In the genomic region with DNA sequence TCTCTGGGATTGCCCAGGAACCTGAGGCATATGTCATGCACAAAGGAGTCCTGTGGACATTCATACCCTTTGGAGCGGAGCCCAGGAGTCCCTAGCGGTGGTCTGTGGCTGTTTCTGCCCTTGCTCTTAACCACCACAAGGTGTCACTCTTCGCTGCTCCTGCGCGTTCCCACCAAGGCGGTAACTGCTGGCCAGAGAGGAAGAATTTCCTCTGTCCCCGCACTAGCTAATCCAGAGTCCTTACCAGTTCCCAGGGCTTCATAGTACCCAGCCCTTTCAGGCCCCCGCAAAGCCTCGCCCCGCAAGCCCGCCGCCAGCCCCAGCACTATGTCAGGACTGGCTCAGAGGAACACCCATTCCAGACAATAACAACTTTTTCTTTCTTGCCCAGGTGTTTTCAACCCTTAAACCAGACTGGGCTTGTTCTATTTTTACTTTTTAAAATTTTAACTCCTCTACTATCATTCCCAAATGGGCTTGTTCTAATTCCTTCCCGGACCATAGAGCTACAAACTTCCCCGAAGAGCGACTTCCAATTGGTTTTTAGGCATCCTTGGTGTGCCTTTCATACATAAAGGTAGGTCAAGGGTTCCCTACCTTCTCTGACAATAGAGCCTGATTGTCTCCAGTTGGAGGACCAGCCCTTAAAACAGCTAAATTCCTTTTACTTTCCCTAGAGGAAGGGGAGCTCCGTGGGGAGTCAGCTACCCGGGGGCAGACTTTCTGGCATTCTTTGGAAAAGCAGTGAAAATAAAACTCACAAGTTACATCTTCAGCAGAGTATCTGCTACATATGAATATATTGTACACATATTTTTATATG, we compare ENCODE assay signal across 1 cellular context.
A peak's percentile ranks its signal among the peaks of the same experiment; 100 is the strongest.
TF ChIP-seq lines count a peak whose summit lies in the region.

No MANE protein-coding gene starts in this region.

TF ChIP-seq in HepG2, 621 proteins besides CTCF, POLR2A, EP300 and RAD21 (continued from another document and continues in another):
- no peak for TF ChIP-seq NFKBIZ (CRISPR knock-in tag; IDR thresholded peaks at IDR 0.05)
- peak; percentile 52 for TF ChIP-seq SALL1 (CRISPR knock-in tag; IDR thresholded peaks at IDR 0.05)
- TF ChIP-seq KDM3A (CRISPR knock-in tag; IDR thresholded peaks at IDR 0.05; ENCODE audit: low read depth), result peak; percentile 59; the same call in 1 of the 2 replicates
- no peak for TF ChIP-seq SNAI1 (CRISPR knock-in tag; IDR thresholded peaks at IDR 0.05; ENCODE audit: borderline replicate concordance)
- TF ChIP-seq GZF1 (CRISPR knock-in tag; IDR thresholded peaks at IDR 0.05), result no peak
- TF ChIP-seq XRCC5 (optimal IDR thresholded peaks at IDR 0.05; ENCODE audit: low read length), result peak; percentile 69
- TF ChIP-seq TEAD3 (CRISPR knock-in tag; optimal IDR thresholded peaks at IDR 0.05; ENCODE audit: borderline replicate concordance), result peak; percentile 77
- TF ChIP-seq, protein P1, sequence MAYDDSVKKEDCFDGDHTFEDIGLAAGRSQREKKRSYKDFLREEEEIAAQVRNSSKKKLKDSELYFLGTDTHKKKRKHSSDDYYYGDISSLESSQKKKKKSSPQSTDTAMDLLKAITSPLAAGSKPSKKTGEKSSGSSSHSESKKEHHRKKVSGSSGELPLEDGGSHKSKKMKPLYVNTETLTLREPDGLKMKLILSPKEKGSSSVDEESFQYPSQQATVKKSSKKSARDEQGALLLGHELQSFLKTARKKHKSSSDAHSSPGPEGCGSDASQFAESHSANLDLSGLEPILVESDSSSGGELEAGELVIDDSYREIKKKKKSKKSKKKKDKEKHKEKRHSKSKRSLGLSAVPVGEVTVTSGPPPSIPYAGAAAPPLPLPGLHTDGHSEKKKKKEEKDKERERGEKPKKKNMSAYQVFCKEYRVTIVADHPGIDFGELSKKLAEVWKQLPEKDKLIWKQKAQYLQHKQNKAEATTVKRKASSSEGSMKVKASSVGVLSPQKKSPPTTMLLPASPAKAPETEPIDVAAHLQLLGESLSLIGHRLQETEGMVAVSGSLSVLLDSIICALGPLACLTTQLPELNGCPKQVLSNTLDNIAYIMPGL (CRISPR knock-in tag; IDR thresholded peaks at IDR 0.05; ENCODE audit: borderline replicate concordance in 1 of 2, low read depth in 1 of 2), result peak; percentile 74; a peak in 3 of 4 replicates
- TF ChIP-seq, protein P2, sequence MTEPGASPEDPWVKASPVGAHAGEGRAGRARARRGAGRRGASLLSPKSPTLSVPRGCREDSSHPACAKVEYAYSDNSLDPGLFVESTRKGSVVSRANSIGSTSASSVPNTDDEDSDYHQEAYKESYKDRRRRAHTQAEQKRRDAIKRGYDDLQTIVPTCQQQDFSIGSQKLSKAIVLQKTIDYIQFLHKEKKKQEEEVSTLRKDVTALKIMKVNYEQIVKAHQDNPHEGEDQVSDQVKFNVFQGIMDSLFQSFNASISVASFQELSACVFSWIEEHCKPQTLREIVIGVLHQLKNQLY (CRISPR knock-in tag; IDR thresholded peaks at IDR 0.05), result no peak
- TF ChIP-seq ETV6 (CRISPR knock-in tag; conservative IDR thresholded peaks at IDR 0.05), result 0 out of 2 replicates have a peak, but pooled peaks have one; percentile 25
- TF ChIP-seq NAIF1 (CRISPR knock-in tag; IDR thresholded peaks at IDR 0.05; ENCODE audit: borderline replicate concordance), result peak; percentile 47; the same call in 1 of the 2 replicates
- TF ChIP-seq, protein P3, sequence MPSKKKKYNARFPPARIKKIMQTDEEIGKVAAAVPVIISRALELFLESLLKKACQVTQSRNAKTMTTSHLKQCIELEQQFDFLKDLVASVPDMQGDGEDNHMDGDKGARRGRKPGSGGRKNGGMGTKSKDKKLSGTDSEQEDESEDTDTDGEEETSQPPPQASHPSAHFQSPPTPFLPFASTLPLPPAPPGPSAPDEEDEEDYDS (CRISPR knock-in tag; IDR thresholded peaks at IDR 0.05), result peak; percentile 52; the same call in 1 of the 2 replicates
- TF ChIP-seq ZSCAN9 (CRISPR knock-in tag; IDR thresholded peaks at IDR 0.05; ENCODE audit: borderline replicate concordance), result 0 out of 2 replicates have a peak, but pooled peaks have one; percentile 56
- TF ChIP-seq, protein P4, sequence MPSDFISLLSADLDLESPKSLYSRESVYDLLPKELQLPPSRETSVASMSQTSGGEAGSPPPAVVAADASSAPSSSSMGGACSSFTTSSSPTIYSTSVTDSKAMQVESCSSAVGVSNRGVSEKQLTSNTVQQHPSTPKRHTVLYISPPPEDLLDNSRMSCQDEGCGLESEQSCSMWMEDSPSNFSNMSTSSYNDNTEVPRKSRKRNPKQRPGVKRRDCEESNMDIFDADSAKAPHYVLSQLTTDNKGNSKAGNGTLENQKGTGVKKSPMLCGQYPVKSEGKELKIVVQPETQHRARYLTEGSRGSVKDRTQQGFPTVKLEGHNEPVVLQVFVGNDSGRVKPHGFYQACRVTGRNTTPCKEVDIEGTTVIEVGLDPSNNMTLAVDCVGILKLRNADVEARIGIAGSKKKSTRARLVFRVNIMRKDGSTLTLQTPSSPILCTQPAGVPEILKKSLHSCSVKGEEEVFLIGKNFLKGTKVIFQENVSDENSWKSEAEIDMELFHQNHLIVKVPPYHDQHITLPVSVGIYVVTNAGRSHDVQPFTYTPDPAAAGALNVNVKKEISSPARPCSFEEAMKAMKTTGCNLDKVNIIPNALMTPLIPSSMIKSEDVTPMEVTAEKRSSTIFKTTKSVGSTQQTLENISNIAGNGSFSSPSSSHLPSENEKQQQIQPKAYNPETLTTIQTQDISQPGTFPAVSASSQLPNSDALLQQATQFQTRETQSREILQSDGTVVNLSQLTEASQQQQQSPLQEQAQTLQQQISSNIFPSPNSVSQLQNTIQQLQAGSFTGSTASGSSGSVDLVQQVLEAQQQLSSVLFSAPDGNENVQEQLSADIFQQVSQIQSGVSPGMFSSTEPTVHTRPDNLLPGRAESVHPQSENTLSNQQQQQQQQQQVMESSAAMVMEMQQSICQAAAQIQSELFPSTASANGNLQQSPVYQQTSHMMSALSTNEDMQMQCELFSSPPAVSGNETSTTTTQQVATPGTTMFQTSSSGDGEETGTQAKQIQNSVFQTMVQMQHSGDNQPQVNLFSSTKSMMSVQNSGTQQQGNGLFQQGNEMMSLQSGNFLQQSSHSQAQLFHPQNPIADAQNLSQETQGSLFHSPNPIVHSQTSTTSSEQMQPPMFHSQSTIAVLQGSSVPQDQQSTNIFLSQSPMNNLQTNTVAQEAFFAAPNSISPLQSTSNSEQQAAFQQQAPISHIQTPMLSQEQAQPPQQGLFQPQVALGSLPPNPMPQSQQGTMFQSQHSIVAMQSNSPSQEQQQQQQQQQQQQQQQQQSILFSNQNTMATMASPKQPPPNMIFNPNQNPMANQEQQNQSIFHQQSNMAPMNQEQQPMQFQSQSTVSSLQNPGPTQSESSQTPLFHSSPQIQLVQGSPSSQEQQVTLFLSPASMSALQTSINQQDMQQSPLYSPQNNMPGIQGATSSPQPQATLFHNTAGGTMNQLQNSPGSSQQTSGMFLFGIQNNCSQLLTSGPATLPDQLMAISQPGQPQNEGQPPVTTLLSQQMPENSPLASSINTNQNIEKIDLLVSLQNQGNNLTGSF (CRISPR knock-in tag; IDR thresholded peaks at IDR 0.05), result no peak
- TF ChIP-seq, protein P5, sequence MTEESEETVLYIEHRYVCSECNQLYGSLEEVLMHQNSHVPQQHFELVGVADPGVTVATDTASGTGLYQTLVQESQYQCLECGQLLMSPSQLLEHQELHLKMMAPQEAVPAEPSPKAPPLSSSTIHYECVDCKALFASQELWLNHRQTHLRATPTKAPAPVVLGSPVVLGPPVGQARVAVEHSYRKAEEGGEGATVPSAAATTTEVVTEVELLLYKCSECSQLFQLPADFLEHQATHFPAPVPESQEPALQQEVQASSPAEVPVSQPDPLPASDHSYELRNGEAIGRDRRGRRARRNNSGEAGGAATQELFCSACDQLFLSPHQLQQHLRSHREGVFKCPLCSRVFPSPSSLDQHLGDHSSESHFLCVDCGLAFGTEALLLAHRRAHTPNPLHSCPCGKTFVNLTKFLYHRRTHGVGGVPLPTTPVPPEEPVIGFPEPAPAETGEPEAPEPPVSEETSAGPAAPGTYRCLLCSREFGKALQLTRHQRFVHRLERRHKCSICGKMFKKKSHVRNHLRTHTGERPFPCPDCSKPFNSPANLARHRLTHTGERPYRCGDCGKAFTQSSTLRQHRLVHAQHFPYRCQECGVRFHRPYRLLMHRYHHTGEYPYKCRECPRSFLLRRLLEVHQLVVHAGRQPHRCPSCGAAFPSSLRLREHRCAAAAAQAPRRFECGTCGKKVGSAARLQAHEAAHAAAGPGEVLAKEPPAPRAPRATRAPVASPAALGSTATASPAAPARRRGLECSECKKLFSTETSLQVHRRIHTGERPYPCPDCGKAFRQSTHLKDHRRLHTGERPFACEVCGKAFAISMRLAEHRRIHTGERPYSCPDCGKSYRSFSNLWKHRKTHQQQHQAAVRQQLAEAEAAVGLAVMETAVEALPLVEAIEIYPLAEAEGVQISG (CRISPR knock-in tag; IDR thresholded peaks at IDR 0.05), result peak; percentile 86
- 0 out of 2 replicates have a peak, but pooled peaks have one; percentile 31 for TF ChIP-seq SMAD3 (CRISPR knock-in tag; IDR thresholded peaks at IDR 0.05)
- no peak for TF ChIP-seq SIX4 (CRISPR knock-in tag; IDR thresholded peaks at IDR 0.05)
- peak; percentile 72; the same call in 1 of the 2 replicates for TF ChIP-seq REPIN1 (CRISPR knock-in tag; IDR thresholded peaks at IDR 0.05; ENCODE audit: borderline replicate concordance, low read depth)
- no peak for TF ChIP-seq ZEB1 (IDR thresholded peaks at IDR 0.05; ENCODE audit: insufficient replicate concordance, low read depth)
- TF ChIP-seq ZSCAN25 (CRISPR knock-in tag; IDR thresholded peaks at IDR 0.05), result peak; percentile 45; the same call in 1 of the 2 replicates
- TF ChIP-seq ERF (CRISPR knock-in tag; IDR thresholded peaks at IDR 0.05), result peak; percentile 26; the same call in 1 of the 2 replicates
- 0 out of 2 replicates have a peak, but pooled peaks have one; percentile 18 for TF ChIP-seq RXRA (CRISPR knock-in tag; IDR thresholded peaks at IDR 0.05)
- no peak for TF ChIP-seq CEBPB (IDR thresholded peaks at IDR 0.05; ENCODE audit: borderline replicate concordance, low read depth, low read length)
- peak; percentile 46; the same call in 1 of the 2 replicates for TF ChIP-seq BHLHE40 (IDR thresholded peaks at IDR 0.05; ENCODE audit: low read length)
- no peak for TF ChIP-seq GATAD1 (CRISPR knock-in tag; IDR thresholded peaks at IDR 0.05)
- TF ChIP-seq, protein P6, sequence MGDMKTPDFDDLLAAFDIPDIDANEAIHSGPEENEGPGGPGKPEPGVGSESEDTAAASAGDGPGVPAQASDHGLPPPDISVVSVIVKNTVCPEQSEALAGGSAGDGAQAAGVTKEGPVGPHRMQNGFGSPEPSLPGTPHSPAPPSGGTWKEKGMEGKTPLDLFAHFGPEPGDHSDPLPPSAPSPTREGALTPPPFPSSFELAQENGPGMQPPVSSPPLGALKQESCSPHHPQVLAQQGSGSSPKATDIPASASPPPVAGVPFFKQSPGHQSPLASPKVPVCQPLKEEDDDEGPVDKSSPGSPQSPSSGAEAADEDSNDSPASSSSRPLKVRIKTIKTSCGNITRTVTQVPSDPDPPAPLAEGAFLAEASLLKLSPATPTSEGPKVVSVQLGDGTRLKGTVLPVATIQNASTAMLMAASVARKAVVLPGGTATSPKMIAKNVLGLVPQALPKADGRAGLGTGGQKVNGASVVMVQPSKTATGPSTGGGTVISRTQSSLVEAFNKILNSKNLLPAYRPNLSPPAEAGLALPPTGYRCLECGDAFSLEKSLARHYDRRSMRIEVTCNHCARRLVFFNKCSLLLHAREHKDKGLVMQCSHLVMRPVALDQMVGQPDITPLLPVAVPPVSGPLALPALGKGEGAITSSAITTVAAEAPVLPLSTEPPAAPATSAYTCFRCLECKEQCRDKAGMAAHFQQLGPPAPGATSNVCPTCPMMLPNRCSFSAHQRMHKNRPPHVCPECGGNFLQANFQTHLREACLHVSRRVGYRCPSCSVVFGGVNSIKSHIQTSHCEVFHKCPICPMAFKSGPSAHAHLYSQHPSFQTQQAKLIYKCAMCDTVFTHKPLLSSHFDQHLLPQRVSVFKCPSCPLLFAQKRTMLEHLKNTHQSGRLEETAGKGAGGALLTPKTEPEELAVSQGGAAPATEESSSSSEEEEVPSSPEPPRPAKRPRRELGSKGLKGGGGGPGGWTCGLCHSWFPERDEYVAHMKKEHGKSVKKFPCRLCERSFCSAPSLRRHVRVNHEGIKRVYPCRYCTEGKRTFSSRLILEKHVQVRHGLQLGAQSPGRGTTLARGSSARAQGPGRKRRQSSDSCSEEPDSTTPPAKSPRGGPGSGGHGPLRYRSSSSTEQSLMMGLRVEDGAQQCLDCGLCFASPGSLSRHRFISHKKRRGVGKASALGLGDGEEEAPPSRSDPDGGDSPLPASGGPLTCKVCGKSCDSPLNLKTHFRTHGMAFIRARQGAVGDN (CRISPR knock-in tag; IDR thresholded peaks at IDR 0.05), result peak; percentile 36; the same call in 1 of the 2 replicates
- peak; percentile 17; the same call in 1 of the 2 replicates for TF ChIP-seq HMG20A (CRISPR knock-in tag; IDR thresholded peaks at IDR 0.05; ENCODE audit: borderline replicate concordance)
- 0 out of 2 replicates have a peak, but pooled peaks have one; percentile 19 for TF ChIP-seq FOXJ3 (CRISPR knock-in tag; IDR thresholded peaks at IDR 0.05; ENCODE audit: borderline replicate concordance)
- TF ChIP-seq FOXO1 (CRISPR knock-in tag; IDR thresholded peaks at IDR 0.05), result peak; percentile 18; the same call in 1 of the 2 replicates
- TF ChIP-seq, protein P7, sequence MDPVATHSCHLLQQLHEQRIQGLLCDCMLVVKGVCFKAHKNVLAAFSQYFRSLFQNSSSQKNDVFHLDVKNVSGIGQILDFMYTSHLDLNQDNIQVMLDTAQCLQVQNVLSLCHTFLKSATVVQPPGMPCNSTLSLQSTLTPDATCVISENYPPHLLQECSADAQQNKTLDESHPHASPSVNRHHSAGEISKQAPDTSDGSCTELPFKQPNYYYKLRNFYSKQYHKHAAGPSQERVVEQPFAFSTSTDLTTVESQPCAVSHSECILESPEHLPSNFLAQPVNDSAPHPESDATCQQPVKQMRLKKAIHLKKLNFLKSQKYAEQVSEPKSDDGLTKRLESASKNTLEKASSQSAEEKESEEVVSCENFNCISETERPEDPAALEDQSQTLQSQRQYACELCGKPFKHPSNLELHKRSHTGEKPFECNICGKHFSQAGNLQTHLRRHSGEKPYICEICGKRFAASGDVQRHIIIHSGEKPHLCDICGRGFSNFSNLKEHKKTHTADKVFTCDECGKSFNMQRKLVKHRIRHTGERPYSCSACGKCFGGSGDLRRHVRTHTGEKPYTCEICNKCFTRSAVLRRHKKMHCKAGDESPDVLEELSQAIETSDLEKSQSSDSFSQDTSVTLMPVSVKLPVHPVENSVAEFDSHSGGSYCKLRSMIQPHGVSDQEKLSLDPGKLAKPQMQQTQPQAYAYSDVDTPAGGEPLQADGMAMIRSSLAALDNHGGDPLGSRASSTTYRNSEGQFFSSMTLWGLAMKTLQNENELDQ (CRISPR knock-in tag; IDR thresholded peaks at IDR 0.05; ENCODE audit: borderline replicate concordance), result no peak
- 0 out of 2 replicates have a peak, but pooled peaks have one; percentile 40 for TF ChIP-seq SSRP1 (CRISPR knock-in tag; IDR thresholded peaks at IDR 0.05)
- 0 out of 2 replicates have a peak, but pooled peaks have one; percentile 26 for TF ChIP-seq ZNF232 (CRISPR knock-in tag; IDR thresholded peaks at IDR 0.05; ENCODE audit: borderline replicate concordance)
